In genomic region chr1:155241069-155241679, GRCh38 we compare ENCODE assay signal across 1 cellular context.
A peak's percentile ranks its signal among the peaks of the same experiment; 100 is the strongest.
TF ChIP-seq lines count a peak whose summit lies in the region.

No MANE protein-coding gene starts in this region.

TF ChIP-seq in HepG2, 621 proteins besides CTCF, POLR2A, EP300 and RAD21 (continued from another document and continues in another):
- TF ChIP-seq, protein P1, sequence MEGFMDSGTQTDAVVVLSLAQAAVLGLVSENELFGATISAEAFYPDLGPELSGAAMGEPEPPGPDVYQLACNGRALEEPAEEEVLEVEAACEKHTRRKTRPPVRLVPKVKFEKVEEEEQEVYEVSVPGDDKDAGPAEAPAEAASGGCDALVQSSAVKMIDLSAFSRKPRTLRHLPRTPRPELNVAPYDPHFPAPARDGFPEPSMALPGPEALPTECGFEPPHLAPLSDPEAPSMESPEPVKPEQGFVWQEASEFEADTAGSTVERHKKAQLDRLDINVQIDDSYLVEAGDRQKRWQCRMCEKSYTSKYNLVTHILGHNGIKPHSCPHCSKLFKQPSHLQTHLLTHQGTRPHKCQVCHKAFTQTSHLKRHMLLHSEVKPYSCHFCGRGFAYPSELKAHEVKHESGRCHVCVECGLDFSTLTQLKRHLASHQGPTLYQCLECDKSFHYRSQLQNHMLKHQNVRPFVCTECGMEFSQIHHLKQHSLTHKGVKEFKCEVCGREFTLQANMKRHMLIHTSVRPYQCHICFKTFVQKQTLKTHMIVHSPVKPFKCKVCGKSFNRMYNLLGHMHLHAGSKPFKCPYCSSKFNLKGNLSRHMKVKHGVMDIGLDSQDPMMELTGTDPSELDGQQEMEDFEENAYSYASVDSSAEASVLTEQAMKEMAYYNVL (CRISPR knock-in tag; IDR thresholded peaks at IDR 0.05; ENCODE audit: borderline replicate concordance) = no peak
- no peak for TF ChIP-seq ZKSCAN1 (IDR thresholded peaks at IDR 0.05; ENCODE audit: low read length)
- TF ChIP-seq ZFP36 (IDR thresholded peaks at IDR 0.05; ENCODE audit: borderline replicate concordance, low read depth, low read length, partially characterized antibody) = no peak
- peak; percentile 95 for TF ChIP-seq SIN3A (IDR thresholded peaks at IDR 0.05; ENCODE audit: borderline replicate concordance, low read depth, low read length)
- TF ChIP-seq BRD4 (CRISPR knock-in tag; IDR thresholded peaks at IDR 0.05) = no peak
- no peak for TF ChIP-seq FOXJ3 (CRISPR knock-in tag; IDR thresholded peaks at IDR 0.05; ENCODE audit: borderline replicate concordance)
- no peak for TF ChIP-seq ZNF318 (CRISPR knock-in tag; IDR thresholded peaks at IDR 0.05)
- no peak for TF ChIP-seq ZNF605 (CRISPR knock-in tag; IDR thresholded peaks at IDR 0.05)
- no peak for TF ChIP-seq SP140L (CRISPR knock-in tag; IDR thresholded peaks at IDR 0.05; ENCODE audit: borderline replicate concordance)
- no peak for TF ChIP-seq ZNF713 (CRISPR knock-in tag; IDR thresholded peaks at IDR 0.05)
- peak; percentile 28; the same call in 1 of the 2 replicates for TF ChIP-seq NFYC (CRISPR knock-in tag; IDR thresholded peaks at IDR 0.05)
- peak; percentile 72; the same call in 1 of the 2 replicates for TF ChIP-seq FOXK1 (CRISPR knock-in tag; IDR thresholded peaks at IDR 0.05; ENCODE audit: borderline replicate concordance, low read depth)
- TF ChIP-seq, protein P2, sequence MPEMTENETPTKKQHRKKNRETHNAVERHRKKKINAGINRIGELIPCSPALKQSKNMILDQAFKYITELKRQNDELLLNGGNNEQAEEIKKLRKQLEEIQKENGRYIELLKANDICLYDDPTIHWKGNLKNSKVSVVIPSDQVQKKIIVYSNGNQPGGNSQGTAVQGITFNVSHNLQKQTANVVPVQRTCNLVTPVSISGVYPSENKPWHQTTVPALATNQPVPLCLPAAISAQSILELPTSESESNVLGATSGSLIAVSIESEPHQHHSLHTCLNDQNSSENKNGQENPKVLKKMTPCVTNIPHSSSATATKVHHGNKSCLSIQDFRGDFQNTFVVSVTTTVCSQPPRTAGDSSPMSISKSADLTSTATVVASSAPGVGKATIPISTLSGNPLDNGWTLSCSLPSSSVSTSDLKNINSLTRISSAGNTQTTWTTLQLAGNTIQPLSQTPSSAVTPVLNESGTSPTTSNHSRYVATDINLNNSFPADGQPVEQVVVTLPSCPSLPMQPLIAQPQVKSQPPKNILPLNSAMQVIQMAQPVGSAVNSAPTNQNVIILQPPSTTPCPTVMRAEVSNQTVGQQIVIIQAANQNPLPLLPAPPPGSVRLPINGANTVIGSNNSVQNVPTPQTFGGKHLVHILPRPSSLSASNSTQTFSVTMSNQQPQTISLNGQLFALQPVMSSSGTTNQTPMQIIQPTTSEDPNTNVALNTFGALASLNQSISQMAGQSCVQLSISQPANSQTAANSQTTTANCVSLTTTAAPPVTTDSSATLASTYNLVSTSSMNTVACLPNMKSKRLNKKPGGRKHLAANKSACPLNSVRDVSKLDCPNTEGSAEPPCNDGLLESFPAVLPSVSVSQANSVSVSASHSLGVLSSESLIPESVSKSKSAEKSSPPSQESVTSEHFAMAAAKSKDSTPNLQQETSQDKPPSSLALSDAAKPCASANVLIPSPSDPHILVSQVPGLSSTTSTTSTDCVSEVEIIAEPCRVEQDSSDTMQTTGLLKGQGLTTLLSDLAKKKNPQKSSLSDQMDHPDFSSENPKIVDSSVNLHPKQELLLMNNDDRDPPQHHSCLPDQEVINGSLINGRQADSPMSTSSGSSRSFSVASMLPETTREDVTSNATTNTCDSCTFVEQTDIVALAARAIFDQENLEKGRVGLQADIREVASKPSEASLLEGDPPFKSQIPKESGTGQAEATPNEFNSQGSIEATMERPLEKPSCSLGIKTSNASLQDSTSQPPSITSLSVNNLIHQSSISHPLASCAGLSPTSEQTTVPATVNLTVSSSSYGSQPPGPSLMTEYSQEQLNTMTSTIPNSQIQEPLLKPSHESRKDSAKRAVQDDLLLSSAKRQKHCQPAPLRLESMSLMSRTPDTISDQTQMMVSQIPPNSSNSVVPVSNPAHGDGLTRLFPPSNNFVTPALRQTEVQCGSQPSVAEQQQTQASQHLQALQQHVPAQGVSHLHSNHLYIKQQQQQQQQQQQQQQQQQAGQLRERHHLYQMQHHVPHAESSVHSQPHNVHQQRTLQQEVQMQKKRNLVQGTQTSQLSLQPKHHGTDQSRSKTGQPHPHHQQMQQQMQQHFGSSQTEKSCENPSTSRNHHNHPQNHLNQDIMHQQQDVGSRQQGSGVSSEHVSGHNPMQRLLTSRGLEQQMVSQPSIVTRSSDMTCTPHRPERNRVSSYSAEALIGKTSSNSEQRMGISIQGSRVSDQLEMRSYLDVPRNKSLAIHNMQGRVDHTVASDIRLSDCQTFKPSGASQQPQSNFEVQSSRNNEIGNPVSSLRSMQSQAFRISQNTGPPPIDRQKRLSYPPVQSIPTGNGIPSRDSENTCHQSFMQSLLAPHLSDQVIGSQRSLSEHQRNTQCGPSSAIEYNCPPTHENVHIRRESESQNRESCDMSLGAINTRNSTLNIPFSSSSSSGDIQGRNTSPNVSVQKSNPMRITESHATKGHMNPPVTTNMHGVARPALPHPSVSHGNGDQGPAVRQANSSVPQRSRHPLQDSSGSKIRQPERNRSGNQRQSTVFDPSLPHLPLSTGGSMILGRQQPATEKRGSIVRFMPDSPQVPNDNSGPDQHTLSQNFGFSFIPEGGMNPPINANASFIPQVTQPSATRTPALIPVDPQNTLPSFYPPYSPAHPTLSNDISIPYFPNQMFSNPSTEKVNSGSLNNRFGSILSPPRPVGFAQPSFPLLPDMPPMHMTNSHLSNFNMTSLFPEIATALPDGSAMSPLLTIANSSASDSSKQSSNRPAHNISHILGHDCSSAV (CRISPR knock-in tag; IDR thresholded peaks at IDR 0.05; ENCODE audit: borderline replicate concordance) = no peak
- peak; percentile 82 for TF ChIP-seq TGIF2 (CRISPR knock-in tag; IDR thresholded peaks at IDR 0.05)
- peak; percentile 25; the same call in 1 of the 2 replicates for TF ChIP-seq RXRB (CRISPR knock-in tag; IDR thresholded peaks at IDR 0.05; ENCODE audit: borderline replicate concordance)
- TF ChIP-seq EED (CRISPR knock-in tag; IDR thresholded peaks at IDR 0.05) = no peak
- no peak for TF ChIP-seq ZNF703 (CRISPR knock-in tag; IDR thresholded peaks at IDR 0.05; ENCODE audit: borderline replicate concordance)
- no peak for TF ChIP-seq ATF7-NPFF (CRISPR knock-in tag; IDR thresholded peaks at IDR 0.05; ENCODE audit: low read depth)
- TF ChIP-seq ZNF460 (CRISPR knock-in tag; IDR thresholded peaks at IDR 0.05; ENCODE audit: borderline replicate concordance) = no peak
- TF ChIP-seq ZNF773 (CRISPR knock-in tag; IDR thresholded peaks at IDR 0.05; ENCODE audit: borderline replicate concordance) = no peak
- TF ChIP-seq ISX (CRISPR knock-in tag; conservative IDR thresholded peaks at IDR 0.05) = no peak
- TF ChIP-seq SP4 (CRISPR knock-in tag; IDR thresholded peaks at IDR 0.05) = no peak
- no peak for TF ChIP-seq ZNF772 (CRISPR knock-in tag; IDR thresholded peaks at IDR 0.05)
- no peak for TF ChIP-seq SMAD3 (CRISPR knock-in tag; IDR thresholded peaks at IDR 0.05)
- TF ChIP-seq SOX13 (IDR thresholded peaks at IDR 0.05) = no peak
- no peak for TF ChIP-seq SOX13 (CRISPR knock-in tag; conservative IDR thresholded peaks at IDR 0.05 in 1 of 2, IDR thresholded peaks at IDR 0.05 in 1 of 2)
- TF ChIP-seq ELF1 (CRISPR knock-in tag; IDR thresholded peaks at IDR 0.05) = peak; percentile 96
- TF ChIP-seq, protein P3, sequence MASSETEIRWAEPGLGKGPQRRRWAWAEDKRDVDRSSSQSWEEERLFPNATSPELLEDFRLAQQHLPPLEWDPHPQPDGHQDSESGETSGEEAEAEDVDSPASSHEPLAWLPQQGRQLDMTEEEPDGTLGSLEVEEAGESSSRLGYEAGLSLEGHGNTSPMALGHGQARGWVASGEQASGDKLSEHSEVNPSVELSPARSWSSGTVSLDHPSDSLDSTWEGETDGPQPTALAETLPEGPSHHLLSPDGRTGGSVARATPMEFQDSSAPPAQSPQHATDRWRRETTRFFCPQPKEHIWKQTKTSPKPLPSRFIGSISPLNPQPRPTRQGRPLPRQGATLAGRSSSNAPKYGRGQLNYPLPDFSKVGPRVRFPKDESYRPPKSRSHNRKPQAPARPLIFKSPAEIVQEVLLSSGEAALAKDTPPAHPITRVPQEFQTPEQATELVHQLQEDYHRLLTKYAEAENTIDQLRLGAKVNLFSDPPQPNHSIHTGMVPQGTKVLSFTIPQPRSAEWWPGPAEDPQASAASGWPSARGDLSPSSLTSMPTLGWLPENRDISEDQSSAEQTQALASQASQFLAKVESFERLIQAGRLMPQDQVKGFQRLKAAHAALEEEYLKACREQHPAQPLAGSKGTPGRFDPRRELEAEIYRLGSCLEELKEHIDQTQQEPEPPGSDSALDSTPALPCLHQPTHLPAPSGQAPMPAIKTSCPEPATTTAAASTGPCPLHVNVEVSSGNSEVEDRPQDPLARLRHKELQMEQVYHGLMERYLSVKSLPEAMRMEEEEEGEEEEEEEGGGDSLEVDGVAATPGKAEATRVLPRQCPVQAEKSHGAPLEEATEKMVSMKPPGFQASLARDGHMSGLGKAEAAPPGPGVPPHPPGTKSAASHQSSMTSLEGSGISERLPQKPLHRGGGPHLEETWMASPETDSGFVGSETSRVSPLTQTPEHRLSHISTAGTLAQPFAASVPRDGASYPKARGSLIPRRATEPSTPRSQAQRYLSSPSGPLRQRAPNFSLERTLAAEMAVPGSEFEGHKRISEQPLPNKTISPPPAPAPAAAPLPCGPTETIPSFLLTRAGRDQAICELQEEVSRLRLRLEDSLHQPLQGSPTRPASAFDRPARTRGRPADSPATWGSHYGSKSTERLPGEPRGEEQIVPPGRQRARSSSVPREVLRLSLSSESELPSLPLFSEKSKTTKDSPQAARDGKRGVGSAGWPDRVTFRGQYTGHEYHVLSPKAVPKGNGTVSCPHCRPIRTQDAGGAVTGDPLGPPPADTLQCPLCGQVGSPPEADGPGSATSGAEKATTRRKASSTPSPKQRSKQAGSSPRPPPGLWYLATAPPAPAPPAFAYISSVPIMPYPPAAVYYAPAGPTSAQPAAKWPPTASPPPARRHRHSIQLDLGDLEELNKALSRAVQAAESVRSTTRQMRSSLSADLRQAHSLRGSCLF (CRISPR knock-in tag; IDR thresholded peaks at IDR 0.05; ENCODE audit: borderline replicate concordance) = no peak
- TF ChIP-seq MYNN (CRISPR knock-in tag; IDR thresholded peaks at IDR 0.05; ENCODE audit: low read depth) = no peak
- peak; percentile 72 for TF ChIP-seq TEAD3 (CRISPR knock-in tag; optimal IDR thresholded peaks at IDR 0.05; ENCODE audit: borderline replicate concordance)
- no peak for TF ChIP-seq FOXM1 (CRISPR knock-in tag; IDR thresholded peaks at IDR 0.05)
- TF ChIP-seq SALL2 (CRISPR knock-in tag; IDR thresholded peaks at IDR 0.05) = 0 out of 2 replicates have a peak, but pooled peaks have one; percentile 29
- TF ChIP-seq ZBTB43 (CRISPR knock-in tag; conservative IDR thresholded peaks at IDR 0.05) = no peak
- no peak for TF ChIP-seq SYNCRIP (IDR thresholded peaks at IDR 0.05; ENCODE audit: insufficient read depth, low read depth, low read length)
- TF ChIP-seq NKX3-1 (CRISPR knock-in tag; IDR thresholded peaks at IDR 0.05) = no peak
- peak; percentile 97 for TF ChIP-seq GATAD1 (CRISPR knock-in tag; IDR thresholded peaks at IDR 0.05)
- peak; percentile 73; the same call in 1 of the 2 replicates for TF ChIP-seq HDAC2 (CRISPR knock-in tag; IDR thresholded peaks at IDR 0.05)
